In genomic region chr5:55160493-55161209, GRCh38 we compare ENCODE assay signal across 8 cellular contexts. TPM values are rescaled to one million over a fixed set of nuclear protein-coding genes. Genes with fewer than 3 reads are reported as not detected.
DNase-seq lines count a peak whose midpoint lies in the region; ATAC-seq and TF ChIP-seq lines count a peak whose summit lies in the region.

No MANE protein-coding gene starts in this region.

- DNase-seq in GM03348 (ENCODE audit: low spot score) (peak; percentile 85), left cardiac atrium (peak; percentile 63), sciatic nerve (ENCODE audit: low spot score) (peak; percentile 75)
- DNase-seq in stimulated activated CD4-positive, alpha-beta T cell treated with anti-CD3 and anti-CD28 coated beads, Interleukin-4, amount 100 ng/mL, for 1 hour = no peak

- peak overlapping the region; percentile 75 for H3K4me3 ChIP-seq in WI38 (ENCODE audit: low read depth, low read length)

- intact Hi-C loops in left cardiac atrium (cut with DNase I) (no loop called here), sciatic nerve (cut with DNase I) (loop anchor here (5.0 kb wide), 1 partner anchor 147 kb away; the partner anchor contains the start of genes DHX29 and MTREX)

- TF ChIP-seq CTCF in WI38 (IDR thresholded peaks at IDR 0.05; ENCODE audit: low read depth, low read length) = no peak

- ATAC-seq in left cardiac atrium = peak; percentile 70 to 93
- ATAC-seq in sciatic nerve = peak; percentile 94
- ATAC-seq in GM19452 (IDR thresholded peaks at IDR 0.05; ENCODE audit: unreplicated experiment) = no peak
- ATAC-seq in HG02642 (IDR thresholded peaks at IDR 0.05; ENCODE audit: poor library complexity, unreplicated experiment) = no peak
- no peak for ATAC-seq in HG03159 (IDR thresholded peaks at IDR 0.05; ENCODE audit: unreplicated experiment)

RNA-seq across cellular contexts. Expression of gene GPX8, which starts 0.7 kb away (rescaled TPM):
- total RNA-seq in left cardiac atrium (10 to 100 TPM; 14.5 to 21.8 TPM), sciatic nerve (34.9 TPM)

RNA-seq across cellular contexts. Expression of gene CDC20B, which starts 12.3 kb away (rescaled TPM):
- total RNA-seq in left cardiac atrium (not detected), sciatic nerve (not detected)

RNA-seq across cellular contexts. Expression of gene GZMA, which starts 58.2 kb away (rescaled TPM):
- 1 to 10 TPM in 1 of 2 donors, under 1 TPM in 1; 0.37 to 3.1 TPM for total RNA-seq in left cardiac atrium
- total RNA-seq in sciatic nerve = 5.3 TPM

Comparison
In these comparisons a context has a peak if more than half of its experiments do, and no peak if none do; other contexts are left out.
1. ATAC-seq: peak in left cardiac atrium (2 of 2) and sciatic nerve (single experiment); none in GM19452 (single experiment), HG02642 (single experiment) and HG03159 (single experiment).